7 cellular contexts compared by ENCODE assay signal in genomic region chr7:29684787-29685650, GRCh38.
DNase-seq lines count a peak whose midpoint lies in the region; ATAC-seq and TF ChIP-seq lines count a peak whose summit lies in the region.

No MANE protein-coding gene starts in this region.

- H3K4me3 Mint-ChIP-seq in activated B cell treated with CpG ODN at 0.5 μM for 24 hours = peak overlapping the region; percentile 88

- POLR2A ChIA-PET in activated B cell treated with CpG ODN at 0.5 μM for 24 hours (lab: Charles Lee) = no interaction called here

- peak; percentile 45 for DNase-seq in GM13976 (ENCODE audit: low spot score)
- peak; percentile 14 for DNase-seq in NCI-H1694 treated with DMSO at 0.1 percent for 48 hours (lab: John Stamatoyannopoulos, UW)
- DNase-seq in activated B cell treated with CpG ODN at 0.5 μM for 24 hours = peak; percentile 52
- DNase-seq in kidney glomerular epithelial cell (lab: John Stamatoyannopoulos, UW) = peak; percentile 30
- DNase-seq in stimulated activated CD4-positive, alpha-beta T cell treated with anti-CD3 and anti-CD28 coated beads, Interleukin-12 subunit alpha, Interleukin-12 subunit beta, amount 100 ng/mL, for 4 hours = peak; percentile 30

- H3K27me3 Mint-ChIP-seq in activated B cell treated with CpG ODN at 0.5 μM for 24 hours = peaks cover 12% of the 10 kb centered on the region

- no peaks in the 10 kb centered on the region for H3K4me1 Mint-ChIP-seq in activated B cell treated with CpG ODN at 0.5 μM for 24 hours

- peak overlapping the region; percentile 65 for H3K27ac ChIP-seq in cingulate gyrus (ENCODE audit: low read depth, low read length)

- TF ChIP-seq CTCF in GM13976 (IDR thresholded peaks at IDR 0.05; ENCODE audit: borderline replicate concordance, control extremely low read depth, extremely low read depth, insufficient read depth, missing control alignments) = no peak
- no peak for TF ChIP-seq CTCF in activated B cell treated with CpG ODN at 0.5 μM for 24 hours (IDR thresholded peaks at IDR 0.05)

- in situ Hi-C loops in GM13976 (cut with MboI; ENCODE audit: low sequenced_read_pairs, unreplicated experiment) = no loop called here

- H3K36me3 Mint-ChIP-seq in activated B cell treated with CpG ODN at 0.5 μM for 24 hours (ENCODE audit: low read depth) = no peaks in the 10 kb centered on the region

- H3K27ac Mint-ChIP-seq in activated B cell treated with CpG ODN at 0.5 μM for 24 hours = no peak overlapping the region

- intact Hi-C loops in activated B cell treated with CpG ODN at 0.5 μM for 24 hours (cut with micrococcal nuclease) = no loop called here

- H3K9me3 Mint-ChIP-seq in activated B cell treated with CpG ODN at 0.5 μM for 24 hours = no peaks in the 10 kb centered on the region

- ATAC-seq in HG02678 (IDR thresholded peaks at IDR 0.05; ENCODE audit: unreplicated experiment) (peak; percentile 74), activated B cell treated with CpG ODN at 0.5 μM for 24 hours (ENCODE audit: low read depth) (peak; percentile 76)

- CTCF ChIA-PET in activated B cell treated with CpG ODN at 0.5 μM for 24 hours (lab: Charles Lee) = no interaction called here

Comparison
In these comparisons a context has a peak if more than half of its experiments do, and no peak if none do; other contexts are left out.
1. Peak in every context shown above with its lines: DNase-seq, ATAC-seq and H3K27ac ChIP-seq.